ENCODE assay signal across 14 cellular contexts in the genomic region with DNA sequence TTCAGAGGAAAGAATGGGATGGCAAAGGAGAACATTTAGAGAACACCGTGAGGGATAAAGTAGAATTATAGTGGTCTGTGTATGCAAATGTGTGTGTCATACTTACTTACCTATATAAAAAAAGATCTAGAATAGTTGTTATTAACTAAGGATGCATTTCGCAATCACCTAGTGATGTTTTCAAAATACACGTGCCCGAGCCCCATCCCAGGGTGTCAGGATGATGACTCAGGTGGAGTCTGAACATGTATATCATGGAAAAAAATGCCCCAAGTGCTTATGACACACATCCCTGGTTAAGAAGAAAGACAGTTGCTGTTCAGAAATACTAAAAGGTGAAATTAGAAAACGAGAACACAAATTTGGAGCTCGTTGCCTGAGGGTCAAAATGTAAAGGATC.
DNase-seq lines count a peak whose midpoint lies in the region; ATAC-seq, FAIRE-seq and TF ChIP-seq lines count a peak whose summit lies in the region.
"Had no signal": no experiment of that assay in that cellular context is flagged by ENCODE, and none has a peak within 500 bp of the region (broad histone marks: within the 10 kb centered on the region; RNA-seq: fewer than 3 reads in every experiment).

No MANE protein-coding gene starts in this region.

- no peaks in the 10 kb centered on the region for H3K27me3 Mint-ChIP-seq in mesothelial cell of epicardium (ENCODE audit: low read depth)

- peak overlapping the region; percentile 53 for H3K4me2 ChIP-seq in mammary epithelial cell (ENCODE audit: insufficient read depth, low read depth, low read length)

- no TSS peak for BruUV-seq in mammary epithelial cell (replicated peaks; lab: Mats Ljungman, UMichigan)

- in situ Hi-C loops in mammary epithelial cell (cut with MboI; ENCODE audit: low sequenced_read_pairs in 2 of 2), result no loop called here

- H4K20me1 ChIP-seq in mammary epithelial cell (ENCODE audit: insufficient read depth, low read length), result no peaks in the 10 kb centered on the region

- peaks cover 67% of the 10 kb centered on the region for H3K79me2 ChIP-seq in mammary epithelial cell (ENCODE audit: insufficient read depth, low read length)

- H3K4me3 Mint-ChIP-seq in mesothelial cell of epicardium, result no peak overlapping the region

- TF ChIP-seq CTCF in mammary epithelial cell (conservative IDR thresholded peaks at IDR 0.05 in 1 of 2, IDR thresholded peaks at IDR 0.05 in 1 of 2; ENCODE audit: extremely low read depth in 1 of 2, insufficient read depth in 1 of 2, low read depth in 1 of 2, low read length in 2 of 2) (no peak), mesothelial cell of epicardium (IDR thresholded peaks at IDR 0.05; ENCODE audit: unreplicated experiment) (no peak)

- H3K27ac ChIP-seq in mammary epithelial cell (ENCODE audit: insufficient read depth, low read depth, low read length), result peak overlapping the region; percentile 62
- H3K27ac ChIP-seq: testis had no signal

- H3K27me3 ChIP-seq in mammary epithelial cell (ENCODE audit: insufficient read depth, low read length), result no peaks in the 10 kb centered on the region
- H3K27me3 ChIP-seq: testis had no signal

- peaks cover 42% of the 10 kb centered on the region for H3K4me1 Mint-ChIP-seq in mesothelial cell of epicardium

- ATAC-seq in GM18868 (IDR thresholded peaks at IDR 0.05; ENCODE audit: unreplicated experiment), result no peak
- ATAC-seq: mucosa of descending colon had no signal

- no peak for FAIRE-seq in frontal cortex (lab: Jason Lieb, UNC)

- DNase-seq in EL (peak; percentile 62), HS-5 (ENCODE audit: low read depth) (peak; percentile 48), mammary epithelial cell (peak; percentile 92), mesothelial cell of epicardium (ENCODE audit: low spot score in 2 of 2, unreplicated experiment in 2 of 2) (no peak), frontal cortex (ENCODE audit: low spot score in 2 of 2) (no peak), C1 segment of cervical spinal cord (lab: John Stamatoyannopoulos, UW) (no peak)
- DNase-seq: activated CD4-positive, alpha-beta T cell treated with anti-CD3 and anti-CD28 coated beads, Interleukin-2, amount 50 U/mL, for 1 hour; Calu3; effector CD4-positive, alpha-beta T cell; KBM-7; mucosa of descending colon; T-helper 1 cell; testis had no signal

- 8% methylated on average over 6 of the region's 6 CpGs for WGBS in mammary epithelial cell (ENCODE audit: low coverage, missing lambda C conversion rate)

- dilution Hi-C loops in mammary epithelial cell (cut with HindIII; ENCODE audit: low sequenced_read_pairs), result no loop called here

- no peaks in the 10 kb centered on the region for H3K9me3 ChIP-seq in mammary epithelial cell (replicated peaks; ENCODE audit: insufficient read depth, low read length)
- H3K9me3 ChIP-seq: mucosa of descending colon, testis had no signal

- peaks cover 24% of the 10 kb centered on the region for H3K4me1 ChIP-seq in mammary epithelial cell (ENCODE audit: insufficient read depth, low read length)
- H3K4me1 ChIP-seq: testis had no signal

- H3K9me3 Mint-ChIP-seq in mesothelial cell of epicardium, result peaks cover under 1% of the 10 kb centered on the region

- no peak overlapping the region for H3K4me3 ChIP-seq in mammary epithelial cell (replicated peaks in 1 of 3; ENCODE audit: insufficient read depth in 1 of 3, low read depth in 2 of 3, low read length in 3 of 3)
- H3K4me3 ChIP-seq: mucosa of descending colon, testis had no signal

- intact Hi-C loops in mammary epithelial cell (cut with micrococcal nuclease), result loop anchor here (5.0 kb wide), 1 partner anchor 108 kb away; the partner anchor contains the start of gene CERS6

- CTCF ChIA-PET in mammary epithelial cell (lab: Charles Lee; ENCODE audit: low non-redundant PET), result interaction anchor here (0.6 kb wide), 1 partner anchor 18 kb away, joined by 3 read pairs; no protein-coding TSS in a partner anchor

- H3K9ac ChIP-seq in mammary epithelial cell (ENCODE audit: insufficient read depth, low read length), result no peak overlapping the region

- peaks cover 6% of the 10 kb centered on the region for H3K36me3 ChIP-seq in mammary epithelial cell (ENCODE audit: insufficient read depth, low read length)

- H3K36me3 Mint-ChIP-seq in mesothelial cell of epicardium, result peaks cover 29% of the 10 kb centered on the region

- H3K27ac Mint-ChIP-seq in mesothelial cell of epicardium, result peak overlapping the region; percentile 41

- no peak overlapping the region for H2AFZ ChIP-seq in mammary epithelial cell (ENCODE audit: low read depth, low read length)

Comparison
In these comparisons a context has a peak if more than half of its experiments do, and no peak if none do; other contexts are left out.
1. DNase-seq: peak in EL (single experiment), HS-5 (single experiment) and mammary epithelial cell (single experiment); none in mesothelial cell of epicardium (0 of 2), frontal cortex (0 of 2) and C1 segment of cervical spinal cord (0 of 14).